Comparison of ENCODE assay signal across 14 cellular contexts in the genomic region with DNA sequence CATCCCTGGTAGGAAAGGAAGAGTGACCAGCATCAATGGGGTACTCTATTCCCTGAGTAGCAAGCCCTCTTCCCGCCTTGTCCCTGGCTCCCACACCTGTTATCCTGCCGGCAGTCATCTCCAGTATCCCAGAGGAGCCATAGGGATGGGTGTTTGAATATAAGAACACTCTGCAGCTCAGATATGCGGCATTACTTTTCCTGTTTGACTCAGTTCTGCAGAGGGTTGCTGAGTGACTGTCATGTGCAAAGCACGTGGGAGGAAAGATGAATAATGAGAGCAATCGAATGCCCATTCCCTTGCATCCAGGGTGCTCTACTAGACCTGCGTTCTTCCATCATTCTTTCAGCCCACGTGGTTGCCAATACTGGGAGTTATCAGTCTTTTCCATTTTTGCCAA.
DNase-seq lines count a peak whose midpoint lies in the region; ATAC-seq lines count a peak whose summit lies in the region.
"Had no signal": no experiment of that assay in that cellular context is flagged by ENCODE, and none has a peak within 500 bp of the region (broad histone marks: within the 10 kb centered on the region; RNA-seq: fewer than 3 reads in every experiment).

No MANE protein-coding gene starts in this region.

- peak overlapping the region in 11 of 21 experiments; percentile 5 to 89 (median 70) for H3K27ac ChIP-seq in skin epidermis
- H3K27ac ChIP-seq: breast epithelium had no signal

- H3K27me3 Mint-ChIP-seq in activated T-cell treated with anti-CD3 and anti-CD28 coated beads, Interleukin-2, amount 50 U/mL, for 24 hours: no peaks in the 10 kb centered on the region
- no peaks in the 10 kb centered on the region for H3K27me3 Mint-ChIP-seq in activated naive CD8-positive, alpha-beta T cell treated with anti-CD3 and anti-CD28 coated beads, Interleukin-2, amount 10 ng/mL, durations not matched to agents 7 days and 5 days

- peaks cover 93% of the 10 kb centered on the region for H3K4me1 Mint-ChIP-seq in activated T-cell treated with anti-CD3 and anti-CD28 coated beads, Interleukin-2, amount 50 U/mL, for 24 hours (ENCODE audit: low read depth)
- peaks cover 61% of the 10 kb centered on the region for H3K4me1 Mint-ChIP-seq in activated naive CD8-positive, alpha-beta T cell treated with anti-CD3 and anti-CD28 coated beads, Interleukin-2, amount 10 ng/mL, durations not matched to agents 7 days and 5 days

- H3K9me3 Mint-ChIP-seq in activated T-cell treated with anti-CD3 and anti-CD28 coated beads, Interleukin-2, amount 50 U/mL, for 24 hours: no peaks in the 10 kb centered on the region
- no peaks in the 10 kb centered on the region for H3K9me3 Mint-ChIP-seq in activated naive CD8-positive, alpha-beta T cell treated with anti-CD3 and anti-CD28 coated beads, Interleukin-2, amount 10 ng/mL, durations not matched to agents 7 days and 5 days
- H3K9me3 Mint-ChIP-seq: neural crest cell had no signal

- no peak overlapping the region for H3K4me3 ChIP-seq in skin epidermis
- H3K4me3 ChIP-seq: breast epithelium, vagina had no signal

- no peak for ATAC-seq in activated naive CD8-positive, alpha-beta T cell treated with anti-CD3 and anti-CD28 coated beads, Interleukin-2, amount 10 ng/mL, durations not matched to agents 7 days and 5 days (ENCODE audit: low read depth)
- ATAC-seq: Panc1 had no signal

- DNase-seq in activated T-cell treated with anti-CD3 and anti-CD28 coated beads, Interleukin-2, amount 50 U/mL, for 24 hours: no peak
- no peak for DNase-seq in activated T-cell treated with anti-CD3 and anti-CD28 coated beads, Interleukin-2, amount 50 U/mL, for 1 hour
- DNase-seq in NCI-H69 (lab: John Stamatoyannopoulos, UW) (peak; percentile 47), UCSD-AML1 (lab: John Stamatoyannopoulos, UW; ENCODE audit: unreplicated experiment) (no peak), NCI-H2196 (lab: John Stamatoyannopoulos, UW; ENCODE audit: unreplicated experiment) (no peak), G401 (ENCODE audit: low spot score) (no peak)
- no peak for DNase-seq in activated naive CD8-positive, alpha-beta T cell treated with anti-CD3 and anti-CD28 coated beads, Interleukin-2, amount 10 ng/mL, durations not matched to agents 7 days and 5 days
- DNase-seq: MM.1S, NCI-H2227 treated with DMSO at 0.1 percent for 48 hours had no signal

- H3K27ac Mint-ChIP-seq in activated T-cell treated with anti-CD3 and anti-CD28 coated beads, Interleukin-2, amount 50 U/mL, for 24 hours: peak overlapping the region; percentile 88
- peak overlapping the region; percentile 93 for H3K27ac Mint-ChIP-seq in activated naive CD8-positive, alpha-beta T cell treated with anti-CD3 and anti-CD28 coated beads, Interleukin-2, amount 10 ng/mL, durations not matched to agents 7 days and 5 days

- in situ Hi-C loops in G401 (cut with HindIII; ENCODE audit: low sequenced_read_pairs): no loop called here

- POLR2A ChIA-PET in activated naive CD8-positive, alpha-beta T cell treated with anti-CD3 and anti-CD28 coated beads, Interleukin-2, amount 10 ng/mL, durations not matched to agents 7 days and 5 days (lab: Charles Lee): interaction anchor here (0.5 kb wide), 1 partner anchor 84 kb away, joined by 3 read pairs; no protein-coding TSS in a partner anchor

- peak overlapping the region; percentile 41 for H3K4me3 Mint-ChIP-seq in activated T-cell treated with anti-CD3 and anti-CD28 coated beads, Interleukin-2, amount 50 U/mL, for 24 hours
- peak overlapping the region; percentile 58 for H3K4me3 Mint-ChIP-seq in activated naive CD8-positive, alpha-beta T cell treated with anti-CD3 and anti-CD28 coated beads, Interleukin-2, amount 10 ng/mL, durations not matched to agents 7 days and 5 days
- H3K4me3 Mint-ChIP-seq: neural crest cell had no signal

- H3K36me3 Mint-ChIP-seq in activated T-cell treated with anti-CD3 and anti-CD28 coated beads, Interleukin-2, amount 50 U/mL, for 24 hours (ENCODE audit: low read depth): peaks cover 20% of the 10 kb centered on the region
- peaks cover 7% of the 10 kb centered on the region for H3K36me3 Mint-ChIP-seq in activated naive CD8-positive, alpha-beta T cell treated with anti-CD3 and anti-CD28 coated beads, Interleukin-2, amount 10 ng/mL, durations not matched to agents 7 days and 5 days
